16 cellular contexts compared by ENCODE assay signal in genomic region chr18:42792731-42793130, GRCh38.
A peak's percentile ranks its signal among the peaks of the same experiment; 100 is the strongest.
DNase-seq lines count a peak whose midpoint lies in the region; ATAC-seq and TF ChIP-seq lines count a peak whose summit lies in the region.
"Had no signal": no experiment of that assay in that cellular context is flagged by ENCODE, and none has a peak within 500 bp of the region (broad histone marks: within the 10 kb centered on the region; RNA-seq: fewer than 3 reads in every experiment).

No MANE protein-coding gene starts in this region.

- H3K4me3 Mint-ChIP-seq in MCF 10A (ENCODE audit: unreplicated experiment): no peak overlapping the region
- H3K4me3 Mint-ChIP-seq: B cell; CD8-positive, alpha-beta T cell had no signal

- no TSS peak for BruUV-seq in MCF 10A (replicated peaks; lab: Mats Ljungman, UMichigan)
- BruUV-seq in mammary epithelial cell (replicated peaks; lab: Mats Ljungman, UMichigan): no TSS peak
- no TSS peak for BruUV-seq in A673 (replicated peaks; lab: Mats Ljungman, UMichigan)

- H4K20me1 ChIP-seq in mammary epithelial cell (ENCODE audit: insufficient read depth, low read length): no peaks in the 10 kb centered on the region
- H4K20me1 ChIP-seq: BLaER1 treated with 17β-estradiol and CSF1 and Interleukin-3, amounts not matched to agents 10 nM and 100 nM had no signal

- H3K9ac ChIP-seq in mammary epithelial cell (ENCODE audit: insufficient read depth, low read length): no peak overlapping the region
- H3K9ac ChIP-seq: BLaER1 treated with 17β-estradiol and CSF1 and Interleukin-3, amounts not matched to agents 10 nM and 100 nM had no signal

- H3K36me3 ChIP-seq in mammary epithelial cell (ENCODE audit: insufficient read depth, low read length) (no peaks in the 10 kb centered on the region), A673 (ENCODE audit: insufficient read depth, low read length, poor library complexity, severe bottlenecking) (no peaks in the 10 kb centered on the region)
- H3K36me3 ChIP-seq: BLaER1 treated with 17β-estradiol and CSF1 and Interleukin-3, amounts not matched to agents 10 nM and 100 nM; HAP-1 had no signal

- H3K4me2 ChIP-seq in mammary epithelial cell (ENCODE audit: insufficient read depth, low read depth, low read length): no peak overlapping the region
- H3K4me2 ChIP-seq: BLaER1 treated with 17β-estradiol and CSF1 and Interleukin-3, amounts not matched to agents 10 nM and 100 nM had no signal

- H3K4me3 ChIP-seq in mammary epithelial cell (replicated peaks in 1 of 3; ENCODE audit: insufficient read depth in 1 of 3, low read depth in 2 of 3, low read length in 3 of 3) (no peak overlapping the region), choroid plexus epithelial cell (ENCODE audit: low read depth, low read length) (no peak overlapping the region), A673 (ENCODE audit: low read depth, low read length, poor library complexity, severe bottlenecking) (no peak overlapping the region)
- H3K4me3 ChIP-seq: BLaER1 treated with 17β-estradiol and CSF1 and Interleukin-3, amounts not matched to agents 10 nM and 100 nM; HAP-1 had no signal

- in situ Hi-C loops in mammary epithelial cell (cut with MboI; ENCODE audit: low sequenced_read_pairs in 2 of 2): no loop called here

- H3K27me3 ChIP-seq in mammary epithelial cell (ENCODE audit: insufficient read depth, low read length) (no peaks in the 10 kb centered on the region), A673 (replicated peaks; ENCODE audit: insufficient read depth, low read depth, low read length, poor library complexity) (no peaks in the 10 kb centered on the region)
- H3K27me3 ChIP-seq: BLaER1 treated with 17β-estradiol and CSF1 and Interleukin-3, amounts not matched to agents 10 nM and 100 nM had no signal

- no peaks in the 10 kb centered on the region for H3K79me2 ChIP-seq in mammary epithelial cell (ENCODE audit: insufficient read depth, low read length)

- DNase-seq in MCF 10A (ENCODE audit: unreplicated experiment) (peak; percentile 1), mammary epithelial cell (no peak), choroid plexus epithelial cell (ENCODE audit: low read depth) (peak; percentile 11), iris pigment epithelial cell (ENCODE audit: low read depth) (peak; percentile 17), renal cortical epithelial cell (ENCODE audit: low read depth) (peak; percentile 70), A673 (ENCODE audit: low spot score) (no peak)
- DNase-seq: 8988T; Calu3; CD8-positive, alpha-beta T cell; DMS79 treated with DMSO at 0.1 percent for 48 hours; GF-D8 had no signal

- H3K27ac ChIP-seq in mammary epithelial cell (ENCODE audit: insufficient read depth, low read depth, low read length) (no peak overlapping the region), A673 (ENCODE audit: low read depth, low read length, poor library complexity, severe bottlenecking) (no peak overlapping the region)
- H3K27ac ChIP-seq: BLaER1 treated with 17β-estradiol and CSF1 and Interleukin-3, amounts not matched to agents 10 nM and 100 nM had no signal

- H2AFZ ChIP-seq in mammary epithelial cell (ENCODE audit: low read depth, low read length): no peak overlapping the region

- no peaks in the 10 kb centered on the region for H3K36me3 Mint-ChIP-seq in MCF 10A (ENCODE audit: insufficient read depth, unreplicated experiment)
- H3K36me3 Mint-ChIP-seq: CD8-positive, alpha-beta T cell had no signal

- no peaks in the 10 kb centered on the region for H3K4me1 Mint-ChIP-seq in MCF 10A (ENCODE audit: insufficient read depth, unreplicated experiment)
- H3K4me1 Mint-ChIP-seq: B cell had no signal

- POLR2A ChIA-PET in MCF 10A (lab: Yijun Ruan, JAX): no interaction called here
- POLR2A ChIA-PET in A673 (lab: Charles Lee; ENCODE audit: low non-redundant PET): no interaction called here

- peaks cover 27% of the 10 kb centered on the region for H3K27me3 Mint-ChIP-seq in MCF 10A (ENCODE audit: insufficient read depth, unreplicated experiment)
- H3K27me3 Mint-ChIP-seq: B cell had no signal

- intact Hi-C loops in MCF 10A (cut with micrococcal nuclease): no loop called here
- intact Hi-C loops in mammary epithelial cell (cut with micrococcal nuclease): no loop called here
- intact Hi-C loops in A673 (cut with micrococcal nuclease; ENCODE audit: unreplicated experiment): no loop called here

- CTCF ChIA-PET in MCF 10A (lab: Yijun Ruan, JAX): interaction anchor here (0.7 to 1.2 kb wide), 2 partner anchors 56 to 796 kb away, joined by 3 read pairs; no protein-coding TSS in a partner anchor
- CTCF ChIA-PET in mammary epithelial cell (lab: Charles Lee; ENCODE audit: low non-redundant PET): no interaction called here
- CTCF ChIA-PET in A673 (lab: Charles Lee): no interaction called here

- TF ChIP-seq CTCF in MCF 10A (IDR thresholded peaks at IDR 0.05; ENCODE audit: unreplicated experiment): no peak
- TF ChIP-seq CTCF in mammary epithelial cell (conservative IDR thresholded peaks at IDR 0.05 in 1 of 2, IDR thresholded peaks at IDR 0.05 in 1 of 2; ENCODE audit: extremely low read depth in 1 of 2, insufficient read depth in 1 of 2, low read depth in 1 of 2, low read length in 2 of 2): no peak
- no peak for TF ChIP-seq CTCF in choroid plexus epithelial cell (conservative IDR thresholded peaks at IDR 0.05; ENCODE audit: low read depth, low read length)
- TF ChIP-seq CTCF in A673 (conservative IDR thresholded peaks at IDR 0.05; ENCODE audit: low read depth, low read length): no peak

- H3K9me3 Mint-ChIP-seq in MCF 10A (ENCODE audit: unreplicated experiment): peaks cover 11% of the 10 kb centered on the region

- dilution Hi-C loops in mammary epithelial cell (cut with HindIII; ENCODE audit: low sequenced_read_pairs): no loop called here

- ATAC-seq in GM18868 (IDR thresholded peaks at IDR 0.05; ENCODE audit: unreplicated experiment): no peak
- ATAC-seq in HG03135 (IDR thresholded peaks at IDR 0.05; ENCODE audit: unreplicated experiment): no peak
- ATAC-seq: CD8-positive, alpha-beta T cell had no signal

- no peak overlapping the region for H3K27ac Mint-ChIP-seq in MCF 10A (ENCODE audit: low read depth, unreplicated experiment)
- H3K27ac Mint-ChIP-seq: B cell; CD8-positive, alpha-beta T cell had no signal

- H3K9me3 ChIP-seq in mammary epithelial cell (replicated peaks; ENCODE audit: insufficient read depth, low read length) (peaks cover 2% of the 10 kb centered on the region), A673 (ENCODE audit: low read depth, low read length, poor library complexity, severe bottlenecking) (no peaks in the 10 kb centered on the region)
- H3K9me3 ChIP-seq: HAP-1 had no signal

- no peaks in the 10 kb centered on the region for H3K4me1 ChIP-seq in mammary epithelial cell (ENCODE audit: insufficient read depth, low read length)
- no peaks in the 10 kb centered on the region for H3K4me1 ChIP-seq in A673 (ENCODE audit: insufficient read depth, low read length, poor library complexity, severe bottlenecking)
- H3K4me1 ChIP-seq: BLaER1 treated with 17β-estradiol and CSF1 and Interleukin-3, amounts not matched to agents 10 nM and 100 nM; HAP-1 had no signal

Comparison
In these comparisons a context has a peak if more than half of its experiments do, and no peak if none do; other contexts are left out.
1. DNase-seq: peak in MCF 10A (single experiment), choroid plexus epithelial cell (single experiment), iris pigment epithelial cell (single experiment) and renal cortical epithelial cell (single experiment); none in mammary epithelial cell (single experiment) and A673 (single experiment).